In genomic region chr14:50937325-50937724, GRCh38 we compare ENCODE assay signal across 1 cellular context.
TF ChIP-seq lines count a peak whose summit lies in the region.

No MANE protein-coding gene starts in this region.

TF ChIP-seq in SK-N-SH, 30 proteins besides CTCF, POLR2A, EP300 and RAD21 (continued from another document):
- TF ChIP-seq IRF3 (IDR thresholded peaks at IDR 0.05; ENCODE audit: low read depth, low read length) (no peak), NFIC (IDR thresholded peaks at IDR 0.05; ENCODE audit: borderline replicate concordance) (no peak), ELF1 (IDR thresholded peaks at IDR 0.05) (no peak), NRF1 (IDR thresholded peaks at IDR 0.05; ENCODE audit: low read depth, low read length) (no peak)
